Comparison of ENCODE assay signal across 1 cellular context in the genomic region with DNA sequence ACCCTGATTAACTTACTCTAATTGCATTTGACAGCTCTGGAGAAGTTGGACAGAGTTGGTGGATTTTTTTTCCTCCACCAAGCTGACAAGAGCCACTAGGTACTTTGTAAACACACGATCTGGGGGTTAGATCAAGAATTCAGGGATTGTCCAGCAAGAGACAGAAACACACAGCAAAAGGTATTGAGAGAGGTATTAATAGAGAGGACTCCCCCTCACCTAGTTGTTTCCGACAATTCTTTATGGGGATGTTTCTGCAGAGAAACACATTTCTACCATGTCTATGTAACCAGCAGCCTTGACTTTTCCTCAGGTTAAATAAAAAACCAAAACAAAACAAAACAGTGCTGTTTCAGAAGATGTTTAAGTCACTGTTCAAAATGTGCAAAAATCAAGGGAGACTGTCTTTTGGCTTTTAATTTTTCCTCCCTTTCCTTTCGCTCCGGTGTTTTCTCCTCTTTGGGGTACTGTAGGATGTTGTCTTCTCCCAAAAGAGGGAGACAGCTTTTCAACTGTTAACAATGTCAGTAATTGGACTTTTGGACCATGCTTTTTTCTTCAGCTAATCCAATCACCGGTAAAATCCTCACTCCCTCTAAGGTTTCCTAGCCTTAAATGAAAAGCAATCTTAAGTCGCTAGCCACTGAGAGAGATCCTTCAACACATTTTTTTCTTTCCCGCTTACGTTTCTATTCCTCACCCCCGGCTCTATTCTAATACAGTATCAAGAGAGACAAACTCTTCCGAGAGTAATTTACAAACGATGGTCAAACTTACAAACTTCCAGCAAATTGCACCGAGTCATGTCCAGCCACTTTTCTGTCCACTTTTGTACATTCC.
TF ChIP-seq lines count a peak whose summit lies in the region.

No MANE protein-coding gene starts in this region.

TF ChIP-seq in HCT116, 20 proteins besides CTCF, POLR2A, EP300 and RAD21 (continued from another document):
- TF ChIP-seq, protein P1, sequence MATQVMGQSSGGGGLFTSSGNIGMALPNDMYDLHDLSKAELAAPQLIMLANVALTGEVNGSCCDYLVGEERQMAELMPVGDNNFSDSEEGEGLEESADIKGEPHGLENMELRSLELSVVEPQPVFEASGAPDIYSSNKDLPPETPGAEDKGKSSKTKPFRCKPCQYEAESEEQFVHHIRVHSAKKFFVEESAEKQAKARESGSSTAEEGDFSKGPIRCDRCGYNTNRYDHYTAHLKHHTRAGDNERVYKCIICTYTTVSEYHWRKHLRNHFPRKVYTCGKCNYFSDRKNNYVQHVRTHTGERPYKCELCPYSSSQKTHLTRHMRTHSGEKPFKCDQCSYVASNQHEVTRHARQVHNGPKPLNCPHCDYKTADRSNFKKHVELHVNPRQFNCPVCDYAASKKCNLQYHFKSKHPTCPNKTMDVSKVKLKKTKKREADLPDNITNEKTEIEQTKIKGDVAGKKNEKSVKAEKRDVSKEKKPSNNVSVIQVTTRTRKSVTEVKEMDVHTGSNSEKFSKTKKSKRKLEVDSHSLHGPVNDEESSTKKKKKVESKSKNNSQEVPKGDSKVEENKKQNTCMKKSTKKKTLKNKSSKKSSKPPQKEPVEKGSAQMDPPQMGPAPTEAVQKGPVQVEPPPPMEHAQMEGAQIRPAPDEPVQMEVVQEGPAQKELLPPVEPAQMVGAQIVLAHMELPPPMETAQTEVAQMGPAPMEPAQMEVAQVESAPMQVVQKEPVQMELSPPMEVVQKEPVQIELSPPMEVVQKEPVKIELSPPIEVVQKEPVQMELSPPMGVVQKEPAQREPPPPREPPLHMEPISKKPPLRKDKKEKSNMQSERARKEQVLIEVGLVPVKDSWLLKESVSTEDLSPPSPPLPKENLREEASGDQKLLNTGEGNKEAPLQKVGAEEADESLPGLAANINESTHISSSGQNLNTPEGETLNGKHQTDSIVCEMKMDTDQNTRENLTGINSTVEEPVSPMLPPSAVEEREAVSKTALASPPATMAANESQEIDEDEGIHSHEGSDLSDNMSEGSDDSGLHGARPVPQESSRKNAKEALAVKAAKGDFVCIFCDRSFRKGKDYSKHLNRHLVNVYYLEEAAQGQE (IDR thresholded peaks at IDR 0.05; ENCODE audit: low read depth), result no peak
- TF ChIP-seq EZH2 (IDR thresholded peaks at IDR 0.05), result no peak
- no peak for TF ChIP-seq SIN3A (IDR thresholded peaks at IDR 0.05; ENCODE audit: low read depth)
- no peak for TF ChIP-seq ELF1 (IDR thresholded peaks at IDR 0.05; ENCODE audit: borderline replicate concordance, low read depth)
- no peak for TF ChIP-seq JUND (IDR thresholded peaks at IDR 0.05)
- TF ChIP-seq EGR1 (IDR thresholded peaks at IDR 0.05; ENCODE audit: low read depth), result no peak
- TF ChIP-seq, protein P2, sequence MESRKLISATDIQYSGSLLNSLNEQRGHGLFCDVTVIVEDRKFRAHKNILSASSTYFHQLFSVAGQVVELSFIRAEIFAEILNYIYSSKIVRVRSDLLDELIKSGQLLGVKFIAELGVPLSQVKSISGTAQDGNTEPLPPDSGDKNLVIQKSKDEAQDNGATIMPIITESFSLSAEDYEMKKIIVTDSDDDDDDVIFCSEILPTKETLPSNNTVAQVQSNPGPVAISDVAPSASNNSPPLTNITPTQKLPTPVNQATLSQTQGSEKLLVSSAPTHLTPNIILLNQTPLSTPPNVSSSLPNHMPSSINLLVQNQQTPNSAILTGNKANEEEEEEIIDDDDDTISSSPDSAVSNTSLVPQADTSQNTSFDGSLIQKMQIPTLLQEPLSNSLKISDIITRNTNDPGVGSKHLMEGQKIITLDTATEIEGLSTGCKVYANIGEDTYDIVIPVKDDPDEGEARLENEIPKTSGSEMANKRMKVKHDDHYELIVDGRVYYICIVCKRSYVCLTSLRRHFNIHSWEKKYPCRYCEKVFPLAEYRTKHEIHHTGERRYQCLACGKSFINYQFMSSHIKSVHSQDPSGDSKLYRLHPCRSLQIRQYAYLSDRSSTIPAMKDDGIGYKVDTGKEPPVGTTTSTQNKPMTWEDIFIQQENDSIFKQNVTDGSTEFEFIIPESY (IDR thresholded peaks at IDR 0.05; ENCODE audit: extremely low read depth, insufficient replicate concordance, low read length), result no peak
- TF ChIP-seq, protein P3, sequence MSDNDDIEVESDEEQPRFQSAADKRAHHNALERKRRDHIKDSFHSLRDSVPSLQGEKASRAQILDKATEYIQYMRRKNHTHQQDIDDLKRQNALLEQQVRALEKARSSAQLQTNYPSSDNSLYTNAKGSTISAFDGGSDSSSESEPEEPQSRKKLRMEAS (IDR thresholded peaks at IDR 0.05), result no peak
TF ChIP-seq in HCT116: peak in this region for 0.
